Comparison of ENCODE assay signal across 19 cellular contexts in the genomic region with DNA sequence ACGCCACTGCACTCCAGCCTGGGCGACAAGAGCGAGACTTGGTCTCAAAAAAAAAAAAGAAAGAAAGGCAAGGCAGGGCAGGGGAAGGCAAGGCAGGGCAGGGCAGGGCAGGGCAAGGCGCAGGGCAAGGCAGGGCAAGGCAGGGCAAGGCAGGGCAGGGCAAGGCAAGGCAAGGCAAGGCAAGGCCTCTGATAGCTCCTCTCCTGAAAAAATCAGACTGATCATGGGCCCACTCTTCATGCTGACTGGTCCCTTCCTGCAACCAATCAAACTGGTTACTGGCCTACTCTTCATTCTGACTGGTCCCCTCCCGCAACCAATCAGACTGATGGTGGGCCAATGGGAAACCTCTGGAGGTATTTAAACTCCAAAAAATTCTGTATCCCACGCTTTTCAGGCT. TPM values are rescaled to one million over a fixed set of nuclear protein-coding genes. Genes with fewer than 3 reads are reported as not detected.
DNase-seq lines count a peak whose midpoint lies in the region; ATAC-seq and TF ChIP-seq lines count a peak whose summit lies in the region.
"Had no signal": no experiment of that assay in that cellular context is flagged by ENCODE, and none has a peak within 500 bp of the region (broad histone marks: within the 10 kb centered on the region; RNA-seq: fewer than 3 reads in every experiment).

No MANE protein-coding gene starts in this region.

- H4K5ac ChIP-seq in mesendoderm (ENCODE audit: low read length): no peak overlapping the region

- H4K8ac ChIP-seq in mesendoderm (ENCODE audit: low read depth, low read length): no peak overlapping the region

- no peak for TF ChIP-seq CTCF in WTC11 (IDR thresholded peaks at IDR 0.05)

- peak overlapping the region; percentile 34 for H3K56ac ChIP-seq in mesendoderm (ENCODE audit: low read length)

- H3K27me3 ChIP-seq in Karpas-422 (ENCODE audit: low read length) (no peaks in the 10 kb centered on the region), mesendoderm (ENCODE audit: insufficient read depth, low read length, poor library complexity) (no peaks in the 10 kb centered on the region)
- no peaks in the 10 kb centered on the region for H3K27me3 ChIP-seq in naive thymus-derived CD4-positive, alpha-beta T cell (ENCODE audit: control insufficient read depth in 2 of 2, insufficient read depth in 2 of 2, low read length in 2 of 2)
- H3K27me3 ChIP-seq: BLaER1 had no signal

- H2BK15ac ChIP-seq in mesendoderm (replicated peaks; ENCODE audit: low read depth): no peak overlapping the region

- H2AK5ac ChIP-seq in mesendoderm (ENCODE audit: low read length): no peak overlapping the region

- no peak overlapping the region for H3K4me2 ChIP-seq in Karpas-422 (ENCODE audit: low read depth, low read length, poor library complexity, severe bottlenecking)
- H3K4me2 ChIP-seq in mesendoderm (ENCODE audit: low read length): no peak overlapping the region
- H3K4me2 ChIP-seq: BLaER1 had no signal

- H2AFZ ChIP-seq in Karpas-422 (ENCODE audit: low read length): no peak overlapping the region

- intact Hi-C loops in naive thymus-derived CD4-positive, alpha-beta T cell (cut with micrococcal nuclease): loop anchor here (5.0 to 10.0 kb wide), 3 partner anchors 384 to 1656 kb away; a partner anchor contains a TSS

- no peak overlapping the region for H3K23ac ChIP-seq in mesendoderm (ENCODE audit: low read length)

- no peak overlapping the region for H3K4ac ChIP-seq in mesendoderm (ENCODE audit: low read depth, low read length)

- peaks cover 2% of the 10 kb centered on the region for H3K79me1 ChIP-seq in mesendoderm (ENCODE audit: low read length)

- H3K27ac Mint-ChIP-seq in WTC11: no peak overlapping the region
- no peak overlapping the region for H3K27ac Mint-ChIP-seq in naive thymus-derived CD4-positive, alpha-beta T cell
- H3K27ac Mint-ChIP-seq: CD4-positive, CD25-positive, alpha-beta regulatory T cell; T-cell had no signal

- no peak overlapping the region for H2BK120ac ChIP-seq in mesendoderm (ENCODE audit: low read depth, low read length)

- CTCF ChIA-PET in WTC11 (lab: Charles Lee): no interaction called here
- CTCF ChIA-PET in naive thymus-derived CD4-positive, alpha-beta T cell (lab: Charles Lee): no interaction called here

- no peaks in the 10 kb centered on the region for H3K27me3 Mint-ChIP-seq in WTC11 (ENCODE audit: low read depth)
- no peaks in the 10 kb centered on the region for H3K27me3 Mint-ChIP-seq in naive thymus-derived CD4-positive, alpha-beta T cell
- H3K27me3 Mint-ChIP-seq: T-cell had no signal

- no peaks in the 10 kb centered on the region for H4K20me1 ChIP-seq in Karpas-422 (ENCODE audit: insufficient read depth, low read depth, low read length)

- ATAC-seq in WTC11: no peak
- ATAC-seq in naive thymus-derived CD4-positive, alpha-beta T cell: no peak
- ATAC-seq: T-cell had no signal

- peak overlapping the region; percentile 38; the same call in 1 of the 2 replicates for H3K4me3 Mint-ChIP-seq in WTC11
- no peak overlapping the region for H3K4me3 Mint-ChIP-seq in naive thymus-derived CD4-positive, alpha-beta T cell
- H3K4me3 Mint-ChIP-seq: T-cell had no signal

- H3K9ac ChIP-seq in ES-I3 (ENCODE audit: low read depth, low read length) (peak overlapping the region; percentile 72; the same call in 1 of the 2 replicates), Karpas-422 (ENCODE audit: low read length) (no peak overlapping the region), mesendoderm (ENCODE audit: low read length) (no peak overlapping the region)
- H3K9ac ChIP-seq: BLaER1 had no signal

- H3K4me1 Mint-ChIP-seq in WTC11: peaks cover 41% of the 10 kb centered on the region
- H3K4me1 Mint-ChIP-seq in naive thymus-derived CD4-positive, alpha-beta T cell: peaks cover 20 to 30% (median 28%) of the 10 kb centered on the region in 7 donors

- H3K79me2 ChIP-seq in Karpas-422 (ENCODE audit: low read length) (peaks cover 11% of the 10 kb centered on the region), mesendoderm (ENCODE audit: control insufficient read depth, insufficient read depth, low read length) (peaks cover 9% of the 10 kb centered on the region)

- POLR2A ChIA-PET in WTC11 (lab: Charles Lee): interaction anchor here (0.7 kb wide), 1 partner anchor 41 kb away, joined by 4 read pairs; no protein-coding TSS in a partner anchor
- POLR2A ChIA-PET in naive thymus-derived CD4-positive, alpha-beta T cell (lab: Charles Lee): no interaction called here

- H3K9me2 ChIP-seq in Karpas-422 (replicated peaks; ENCODE audit: insufficient read depth, low read length): no peaks in the 10 kb centered on the region

- H3K4me3 ChIP-seq in Karpas-422 (ENCODE audit: low read length) (no peak overlapping the region), mesendoderm (ENCODE audit: low read length) (no peak overlapping the region)
- no peak overlapping the region for H3K4me3 ChIP-seq in naive thymus-derived CD4-positive, alpha-beta T cell (ENCODE audit: low read length)
- H3K4me3 ChIP-seq: BLaER1 had no signal

- H3K36me3 ChIP-seq in ES-I3 (ENCODE audit: insufficient read depth, low read length) (no peaks in the 10 kb centered on the region), Karpas-422 (ENCODE audit: insufficient read depth, low read length) (no peaks in the 10 kb centered on the region), mesendoderm (ENCODE audit: control insufficient read depth, insufficient read depth, low read length) (no peaks in the 10 kb centered on the region)
- H3K36me3 ChIP-seq in naive thymus-derived CD4-positive, alpha-beta T cell (ENCODE audit: control insufficient read depth in 2 of 3, insufficient read depth in 3 of 3, low read length in 3 of 3): peaks cover 0 to 9% (median 0%) of the 10 kb centered on the region in 3 experiments
- H3K36me3 ChIP-seq: BLaER1 had no signal

- H3K4me1 ChIP-seq in ES-I3 (ENCODE audit: insufficient read depth, low read length) (0 out of 2 replicates have a peak, but pooled peaks cover 16% of the 10 kb centered on the region), Karpas-422 (ENCODE audit: low read length) (peaks cover 36% of the 10 kb centered on the region), mesendoderm (ENCODE audit: control insufficient read depth, low read depth, low read length) (peaks cover 3% of the 10 kb centered on the region)
- peaks cover 10 to 13% of the 10 kb centered on the region in 2 donors for H3K4me1 ChIP-seq in naive thymus-derived CD4-positive, alpha-beta T cell (ENCODE audit: control insufficient read depth in 2 of 2, insufficient read depth in 2 of 2, low read length in 2 of 2)

- peaks cover 7% of the 10 kb centered on the region for H3K36me3 Mint-ChIP-seq in WTC11
- peaks cover 0 to 4% (median 0%) of the 10 kb centered on the region in 5 donors for H3K36me3 Mint-ChIP-seq in naive thymus-derived CD4-positive, alpha-beta T cell
- H3K36me3 Mint-ChIP-seq: CD4-positive, CD25-positive, alpha-beta regulatory T cell; T-cell had no signal

- peaks cover 5% of the 10 kb centered on the region; the same call in 1 of the 2 replicates for H3K9me3 Mint-ChIP-seq in WTC11
- peaks cover 0 to 12% (median 0%) of the 10 kb centered on the region in 11 donors for H3K9me3 Mint-ChIP-seq in naive thymus-derived CD4-positive, alpha-beta T cell
- H3K9me3 Mint-ChIP-seq: T-cell had no signal

- H2BK5ac ChIP-seq in mesendoderm (ENCODE audit: low read length): no peak overlapping the region

- WGBS in mesendoderm (ENCODE audit: extremely low coverage, insufficient coverage, low lambda C conversion rate): no CpG with 5 or more reads among the region's 6 CpGs

- no peak overlapping the region for H3K18ac ChIP-seq in mesendoderm (ENCODE audit: low read length)

- no peaks in the 10 kb centered on the region for H3K9me3 ChIP-seq in ES-I3 (ENCODE audit: control insufficient read depth, insufficient read depth, low read length)
- H3K9me3 ChIP-seq in Karpas-422 (ENCODE audit: low read length): no peaks in the 10 kb centered on the region
- H3K9me3 ChIP-seq in naive thymus-derived CD4-positive, alpha-beta T cell (ENCODE audit: control insufficient read depth in 2 of 3, low read length in 3 of 3): no peaks in the 10 kb centered on the region

- H3K27ac ChIP-seq in Karpas-422 (ENCODE audit: low read length): no peak overlapping the region
- no peak overlapping the region for H3K27ac ChIP-seq in mesendoderm (ENCODE audit: low read depth, low read length)
- no peak overlapping the region for H3K27ac ChIP-seq in naive thymus-derived CD4-positive, alpha-beta T cell (ENCODE audit: low read depth, low read length)
- H3K27ac ChIP-seq: BLaER1 had no signal

- DNase-seq in Karpas-422 (peak; percentile 54), WTC11 (ENCODE audit: low spot score) (no peak), mesendoderm (peak; percentile 39), putamen (ENCODE audit: low spot score) (no peak), GF-D8 (lab: John Stamatoyannopoulos, UW) (no peak)
- no peak for DNase-seq in NK-92 treated with Interleukin-12 subunit alpha and Interleukin-12 subunit beta, amount 100 ng/mL, for 24 hours (lab: John Stamatoyannopoulos, UW)
- no peak for DNase-seq in naive thymus-derived CD4-positive, alpha-beta T cell
- DNase-seq: CD4-positive, CD25-positive, alpha-beta regulatory T cell; HCEC 1CT; MM.1S; NCI-H2081; NCI-H2227 treated with DMSO at 0.1 percent for 48 hours; NCI-H510A; NCI-H69; OCI-M1; SHP77; T-cell had no signal

TF ChIP-seq in WTC11, 78 proteins besides CTCF, POLR2A, EP300 and RAD21:
- TF ChIP-seq FOXP1 (CRISPR knock-in tag; IDR thresholded peaks at IDR 0.05; ENCODE audit: borderline replicate concordance) (no peak), NFYB (CRISPR knock-in tag; conservative IDR thresholded peaks at IDR 0.05; ENCODE audit: low read depth) (peak; percentile 76)

RNA-seq across cellular contexts. Expression of a gene that starts 3.4 kb away (rescaled TPM):
- 24.6 and 31.3 TPM in 2 replicates for total RNA-seq in Karpas-422 (2014; rRNA removed; shearing (Covaris generic); ENCODE audit: low replicate concordance)
- 13.2 to 16.7 TPM (median 13.6 TPM) in 3 replicates for total RNA-seq in WTC11 (2021)
- polyA plus RNA-seq in mesendoderm (2013, experiment 1 of 2): 3.9 TPM
- polyA plus RNA-seq in mesendoderm (2013, experiment 2 of 2): 3.9 TPM
- 10 to 100 TPM in 4 of 5 experiments, 1 to 10 TPM in 1; 8.5 to 16.8 (median 14.8) TPM for total RNA-seq in naive thymus-derived CD4-positive, alpha-beta T cell
- polyA plus RNA-seq in naive thymus-derived CD4-positive, alpha-beta T cell: 1 to 10 TPM in 1 of 2 donors, under 1 TPM in 1; 0.60 to 1.4 TPM

RNA-seq across cellular contexts. Expression of a gene that starts 17.1 kb away (rescaled TPM):
- 39.8 and 46.9 TPM in 2 replicates for total RNA-seq in Karpas-422 (2014; rRNA removed; shearing (Covaris generic); ENCODE audit: low replicate concordance)
- total RNA-seq in WTC11 (2021): 31.4 to 39.6 TPM (median 38.8 TPM) in 3 replicates
- 21.0 TPM for polyA plus RNA-seq in mesendoderm (2013, experiment 1 of 2)
- 22.4 TPM for polyA plus RNA-seq in mesendoderm (2013, experiment 2 of 2)
- 10 to 100 TPM; 24.7 to 40.0 (median 31.0) TPM for total RNA-seq in naive thymus-derived CD4-positive, alpha-beta T cell
- polyA plus RNA-seq in naive thymus-derived CD4-positive, alpha-beta T cell: 10 to 100 TPM; 20.7 to 22.7 TPM

RNA-seq across cellular contexts. Expression of a gene that starts 46.1 kb away (rescaled TPM):
- 234 and 345 TPM in 2 replicates for total RNA-seq in Karpas-422 (2014; rRNA removed; shearing (Covaris generic); ENCODE audit: low replicate concordance)
- total RNA-seq in WTC11 (2021): 80.7 to 103 TPM (median 102 TPM) in 3 replicates
- polyA plus RNA-seq in mesendoderm (2013, experiment 1 of 2): 65.0 TPM
- 67.1 TPM for polyA plus RNA-seq in mesendoderm (2013, experiment 2 of 2)
- 10 to 100 TPM; 33.2 to 58.6 (median 53.1) TPM for total RNA-seq in naive thymus-derived CD4-positive, alpha-beta T cell
- 10 to 100 TPM; 78.1 to 94.7 TPM for polyA plus RNA-seq in naive thymus-derived CD4-positive, alpha-beta T cell

Comparison
In these comparisons a context has a peak if more than half of its experiments do, and no peak if none do; other contexts are left out.
1. DNase-seq: peak in Karpas-422 (single experiment) and mesendoderm (single experiment); none in WTC11 (single experiment), NK-92 treated with Interleukin-12 subunit alpha and Interleukin-12 subunit beta, amount 100 ng/mL, for 24 hours (single experiment), putamen (single experiment), naive thymus-derived CD4-positive, alpha-beta T cell (0 of 9) and GF-D8 (single experiment).